Comparison of ENCODE assay signal across 1 cellular context in the genomic region with DNA sequence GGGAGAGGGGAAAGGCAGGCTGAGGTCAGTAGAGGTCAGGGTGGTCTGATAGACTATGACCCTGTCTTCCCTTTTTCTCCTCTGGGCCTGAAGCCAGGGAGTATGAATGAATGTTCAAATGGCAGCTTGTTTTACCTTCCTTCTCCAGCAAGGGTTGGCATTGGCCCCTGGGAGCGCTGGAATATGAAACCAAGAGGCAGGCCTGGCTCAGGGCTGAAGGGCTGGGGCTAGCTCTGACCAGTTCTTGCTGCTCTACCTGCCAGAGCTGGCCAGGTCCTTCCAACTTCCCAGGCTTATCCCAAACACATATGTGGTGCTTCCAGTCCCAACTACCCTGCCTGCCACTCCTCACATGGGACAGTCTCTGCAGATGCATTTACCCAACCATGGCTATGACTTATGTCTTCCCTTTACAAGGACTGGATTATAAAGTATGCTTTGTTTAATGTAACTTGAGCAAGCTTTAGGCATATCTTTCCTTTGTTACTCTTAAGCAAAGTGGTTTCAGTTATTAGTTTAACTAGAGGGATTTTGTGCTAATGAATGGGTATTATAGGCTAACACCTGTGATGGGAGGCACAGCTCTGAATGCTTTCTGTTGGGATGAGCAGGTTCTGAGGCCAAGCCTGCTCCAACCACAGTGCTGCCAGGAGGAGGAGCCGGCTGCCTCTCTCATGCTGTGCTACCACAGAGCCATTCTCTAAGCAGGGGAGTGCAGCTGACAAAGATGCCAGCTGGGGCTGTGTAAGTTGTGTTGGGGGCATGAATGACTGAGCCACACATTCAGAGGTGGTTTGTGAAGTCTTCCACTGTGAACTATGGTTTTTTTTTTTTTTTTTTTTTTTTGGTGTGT.
TF ChIP-seq lines count a peak whose summit lies in the region.

No MANE protein-coding gene starts in this region.

TF ChIP-seq in HEK293T, 16 proteins besides CTCF, POLR2A, EP300 and RAD21 (continued from another document):
- TF ChIP-seq, protein P1, sequence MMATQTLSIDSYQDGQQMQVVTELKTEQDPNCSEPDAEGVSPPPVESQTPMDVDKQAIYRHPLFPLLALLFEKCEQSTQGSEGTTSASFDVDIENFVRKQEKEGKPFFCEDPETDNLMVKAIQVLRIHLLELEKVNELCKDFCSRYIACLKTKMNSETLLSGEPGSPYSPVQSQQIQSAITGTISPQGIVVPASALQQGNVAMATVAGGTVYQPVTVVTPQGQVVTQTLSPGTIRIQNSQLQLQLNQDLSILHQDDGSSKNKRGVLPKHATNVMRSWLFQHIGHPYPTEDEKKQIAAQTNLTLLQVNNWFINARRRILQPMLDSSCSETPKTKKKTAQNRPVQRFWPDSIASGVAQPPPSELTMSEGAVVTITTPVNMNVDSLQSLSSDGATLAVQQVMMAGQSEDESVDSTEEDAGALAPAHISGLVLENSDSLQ (IDR thresholded peaks at IDR 0.05) = no peak
- TF ChIP-seq L3MBTL2 (conservative IDR thresholded peaks at IDR 0.05) = no peak
- no peak for TF ChIP-seq LEF1 (IDR thresholded peaks at IDR 0.05; ENCODE audit: borderline replicate concordance)
